1 cellular context compared by ENCODE assay signal in the genomic region with DNA sequence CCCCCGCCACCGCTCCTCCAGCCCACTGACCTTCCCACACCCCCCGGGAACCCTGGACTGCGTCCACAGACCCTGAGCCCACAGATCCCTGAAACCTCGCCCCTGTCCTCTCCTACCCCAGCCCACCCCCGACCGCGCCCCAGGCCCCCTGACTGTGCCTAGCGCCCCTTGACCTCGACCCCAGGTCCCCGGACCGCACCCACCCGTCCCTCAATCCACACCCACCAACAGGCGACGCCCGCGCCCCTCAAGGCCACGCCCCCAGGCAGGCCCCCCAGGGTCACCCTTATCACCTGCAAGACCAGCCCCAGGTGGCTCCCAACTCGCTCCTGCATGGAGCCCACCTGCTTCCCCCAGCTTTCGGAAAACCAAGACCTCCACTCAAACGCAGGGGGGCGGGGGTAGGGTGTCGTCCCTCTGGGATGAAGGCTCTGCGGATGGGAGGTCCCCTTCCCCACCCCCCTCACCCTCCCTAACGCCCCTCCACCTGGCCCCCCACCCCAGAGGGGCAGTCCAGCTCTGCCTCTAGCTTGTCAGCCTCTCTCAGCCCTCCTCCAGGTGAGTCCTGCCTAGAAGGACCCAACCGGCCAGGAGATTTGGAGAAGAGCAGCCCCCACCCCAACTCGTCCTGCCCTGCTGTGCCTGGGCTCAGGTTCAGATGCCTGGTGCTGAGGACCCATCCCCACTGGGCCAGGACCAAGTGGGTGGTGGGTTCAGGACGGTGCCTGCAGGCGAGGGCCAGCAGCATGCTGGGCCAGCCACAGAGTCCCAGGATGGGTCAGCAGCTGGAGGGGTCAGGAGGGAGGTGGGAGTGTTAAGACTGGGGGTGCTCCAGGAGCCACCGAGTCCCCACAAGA.
TF ChIP-seq lines count a peak whose summit lies in the region.

No MANE protein-coding gene starts in this region.

TF ChIP-seq in IMR-90, 13 proteins besides CTCF, POLR2A, EP300 and RAD21:
- TF ChIP-seq CHD1 (IDR thresholded peaks at IDR 0.05; ENCODE audit: low read depth, low read length) = no peak
- TF ChIP-seq RCOR1 (IDR thresholded peaks at IDR 0.05; ENCODE audit: insufficient replicate concordance, low read length) = no peak
- no peak for TF ChIP-seq MAZ (IDR thresholded peaks at IDR 0.05; ENCODE audit: borderline replicate concordance, low read depth, low read length)
- no peak for TF ChIP-seq RFX5 (IDR thresholded peaks at IDR 0.05; ENCODE audit: low read depth, low read length)
- TF ChIP-seq MAFK (IDR thresholded peaks at IDR 0.05; ENCODE audit: low read depth, low read length) = no peak
- TF ChIP-seq, protein P1, sequence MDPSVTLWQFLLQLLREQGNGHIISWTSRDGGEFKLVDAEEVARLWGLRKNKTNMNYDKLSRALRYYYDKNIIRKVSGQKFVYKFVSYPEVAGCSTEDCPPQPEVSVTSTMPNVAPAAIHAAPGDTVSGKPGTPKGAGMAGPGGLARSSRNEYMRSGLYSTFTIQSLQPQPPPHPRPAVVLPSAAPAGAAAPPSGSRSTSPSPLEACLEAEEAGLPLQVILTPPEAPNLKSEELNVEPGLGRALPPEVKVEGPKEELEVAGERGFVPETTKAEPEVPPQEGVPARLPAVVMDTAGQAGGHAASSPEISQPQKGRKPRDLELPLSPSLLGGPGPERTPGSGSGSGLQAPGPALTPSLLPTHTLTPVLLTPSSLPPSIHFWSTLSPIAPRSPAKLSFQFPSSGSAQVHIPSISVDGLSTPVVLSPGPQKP (IDR thresholded peaks at IDR 0.05; ENCODE audit: borderline replicate concordance, low read depth, low read length) = no peak
- TF ChIP-seq FOS (IDR thresholded peaks at IDR 0.05; ENCODE audit: low read depth, low read length) = no peak
